ENCODE assay signal across 20 cellular contexts in genomic region chr1:206538086-206538781, GRCh38.
"Had no signal": no experiment of that assay in that cellular context is flagged by ENCODE, and none has a peak within 500 bp of the region (broad histone marks: within the 10 kb centered on the region; RNA-seq: fewer than 3 reads in every experiment).

No MANE protein-coding gene starts in this region.

- H3K36me3 Mint-ChIP-seq: activated naive CD4-positive, alpha-beta T cell treated with anti-CD3 and anti-CD28 coated beads, Interleukin-2, amount 50 U/mL, for 24 hours; WTC11 had no signal

- H3K27ac ChIP-seq: esophagus squamous epithelium, hepatocyte, neutrophil, upper lobe of right lung had no signal

- H3K9me3 Mint-ChIP-seq: activated naive CD4-positive, alpha-beta T cell treated with anti-CD3 and anti-CD28 coated beads, Interleukin-2, amount 50 U/mL, for 24 hours; central memory CD8-positive, alpha-beta T cell; WTC11 had no signal

- H3K27ac Mint-ChIP-seq: activated naive CD4-positive, alpha-beta T cell treated with anti-CD3 and anti-CD28 coated beads, Interleukin-2, amount 50 U/mL, for 24 hours; T-helper 17 cell; WTC11 had no signal

- DNase-seq: activated CD4-positive, alpha-beta T cell treated with anti-CD3 and anti-CD28 coated beads, Interleukin-2, amount 50 U/mL, for 1 hour; amygdala; cortex of kidney; effector CD8-positive, alpha-beta T cell; esophagus squamous epithelium; islet precursor cell; midbrain; stimulated activated CD4-positive, alpha-beta T cell treated with anti-CD3 and anti-CD28 coated beads, Interleukin-15, amount 100 ng/mL, for 24 hours; stimulated activated CD4-positive, alpha-beta T cell treated with anti-CD3 and anti-CD28 coated beads, Interleukin-4, amount 100 ng/mL, for 1 hour; stimulated activated naive CD4-positive, alpha-beta T cell treated with Interleukin-2 at 50 U/mL for 16 hours; T-helper 17 cell; upper lobe of right lung had no signal

- H3K9me3 ChIP-seq: esophagus squamous epithelium, neutrophil, upper lobe of right lung had no signal

- H3K4me1 Mint-ChIP-seq: activated naive CD4-positive, alpha-beta T cell treated with anti-CD3 and anti-CD28 coated beads, Interleukin-2, amount 50 U/mL, for 24 hours; central memory CD8-positive, alpha-beta T cell; T-helper 17 cell had no signal

- FAIRE-seq: endothelial cell of umbilical vein had no signal

- H3K4me3 ChIP-seq: esophagus squamous epithelium, hepatocyte, upper lobe of right lung had no signal

- H3K27me3 Mint-ChIP-seq: activated naive CD4-positive, alpha-beta T cell treated with anti-CD3 and anti-CD28 coated beads, Interleukin-2, amount 50 U/mL, for 24 hours; central memory CD8-positive, alpha-beta T cell; T-helper 17 cell had no signal

- ATAC-seq: left lobe of liver, T-helper 17 cell, upper lobe of right lung, WTC11 had no signal

- H3K4me3 Mint-ChIP-seq: activated naive CD4-positive, alpha-beta T cell treated with anti-CD3 and anti-CD28 coated beads, Interleukin-2, amount 50 U/mL, for 24 hours; brain; central memory CD8-positive, alpha-beta T cell; T-helper 17 cell; WTC11 had no signal

- H3K27me3 ChIP-seq: esophagus squamous epithelium, hepatocyte, upper lobe of right lung had no signal

- H3K36me3 ChIP-seq: neutrophil, upper lobe of right lung had no signal
